23 cellular contexts compared by ENCODE assay signal in the genomic region with DNA sequence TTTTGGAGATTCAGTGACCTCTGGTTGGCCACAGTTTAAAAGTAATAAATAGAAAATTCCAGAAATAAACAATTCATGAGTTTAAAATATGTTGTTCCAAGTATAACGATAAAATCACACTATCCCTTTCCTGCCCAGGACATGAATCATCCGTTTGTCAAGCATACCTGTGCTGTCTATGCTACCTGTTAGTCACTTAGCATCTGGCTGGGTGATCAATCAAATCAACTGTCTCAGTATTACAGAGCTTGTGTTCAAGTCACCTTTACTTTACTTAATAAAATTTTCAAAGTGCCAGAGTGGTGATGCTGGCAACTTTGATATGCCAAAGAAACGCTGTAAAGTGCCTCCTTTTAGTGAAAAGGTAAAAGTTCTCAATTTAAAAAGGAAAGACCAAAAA.
"Had no signal": no experiment of that assay in that cellular context is flagged by ENCODE, and none has a peak within 500 bp of the region (broad histone marks: within the 10 kb centered on the region; RNA-seq: fewer than 3 reads in every experiment).

No MANE protein-coding gene starts in this region.

- H3K4me3 Mint-ChIP-seq: activated CD4-positive, alpha-beta memory T cell treated with anti-CD3 and anti-CD28 coated beads, Interleukin-2, amount 10 ng/mL, durations not matched to agents 7 days and 5 days; activated CD4-positive, alpha-beta T cell treated with anti-CD3 and anti-CD28 coated beads for 36 hours; activated naive CD4-positive, alpha-beta T cell treated with anti-CD3 and anti-CD28 coated beads, Interleukin-2, amount 10 ng/mL, durations not matched to agents 7 days and 5 days; activated naive CD8-positive, alpha-beta T cell treated with anti-CD3 and anti-CD28 coated beads for 36 hours; activated T-cell treated with anti-CD3 and anti-CD28 coated beads, Interleukin-2, amount 50 U/mL, for 72 hours; central memory CD8-positive, alpha-beta T cell had no signal

- H3K9me3 ChIP-seq: SJCRH30, SK-N-SH had no signal

- H3K4me3 ChIP-seq: K562, SJCRH30 had no signal

- H3K36me3 ChIP-seq: SJCRH30, WERI-Rb-1 had no signal

- H3K4me2 ChIP-seq: SK-N-SH had no signal

- H3K9me2 ChIP-seq: SK-N-SH had no signal

- H3K4me1 Mint-ChIP-seq: activated CD4-positive, alpha-beta memory T cell treated with anti-CD3 and anti-CD28 coated beads, Interleukin-2, amount 10 ng/mL, durations not matched to agents 7 days and 5 days; activated CD4-positive, alpha-beta T cell treated with anti-CD3 and anti-CD28 coated beads for 36 hours; activated naive CD4-positive, alpha-beta T cell treated with anti-CD3 and anti-CD28 coated beads, Interleukin-2, amount 10 ng/mL, durations not matched to agents 7 days and 5 days; activated naive CD8-positive, alpha-beta T cell treated with anti-CD3 and anti-CD28 coated beads for 36 hours; central memory CD8-positive, alpha-beta T cell had no signal

- H3K27ac Mint-ChIP-seq: activated CD4-positive, alpha-beta memory T cell treated with anti-CD3 and anti-CD28 coated beads, Interleukin-2, amount 10 ng/mL, durations not matched to agents 7 days and 5 days; activated CD4-positive, alpha-beta T cell treated with anti-CD3 and anti-CD28 coated beads for 36 hours; activated naive CD4-positive, alpha-beta T cell treated with anti-CD3 and anti-CD28 coated beads, Interleukin-2, amount 10 ng/mL, durations not matched to agents 7 days and 5 days; activated naive CD8-positive, alpha-beta T cell treated with anti-CD3 and anti-CD28 coated beads for 36 hours; activated T-cell treated with anti-CD3 and anti-CD28 coated beads, Interleukin-2, amount 50 U/mL, for 72 hours; activated T-helper 2 cell treated with anti-CD3 and anti-CD28 coated beads, Interferon-gamma antibody, Interleukin-2, Interleukin-4, amounts not matched to agents 10 μg/mL and 5 μg/mL and 100 μg/mL, durations not matched to agents 14 hours and 24 hours and 36 hours had no signal

- DNase-seq: activated CD4-positive, alpha-beta memory T cell treated with anti-CD3 and anti-CD28 coated beads, Interleukin-2, amount 10 ng/mL, durations not matched to agents 7 days and 5 days; activated CD4-positive, alpha-beta T cell treated with anti-CD3 and anti-CD28 coated beads for 36 hours; activated CD4-positive, alpha-beta T cell treated with anti-CD3 and anti-CD28 coated beads, Interleukin-2, amount 50 U/mL, for 1 hour; activated gamma-delta T cell treated with Interleukin-2 at 50 U/mL for 16 hours; activated naive CD4-positive, alpha-beta T cell treated with anti-CD3 and anti-CD28 coated beads, Interleukin-2, amount 10 ng/mL, durations not matched to agents 7 days and 5 days; activated naive CD8-positive, alpha-beta T cell treated with anti-CD3 and anti-CD28 coated beads for 36 hours; activated T-cell treated with anti-CD3 and anti-CD28 coated beads for 4 hours; activated T-cell treated with anti-CD3 and anti-CD28 coated beads, Interleukin-2, amount 50 U/mL, for 72 hours; Karpas-422; NCI-H1105 treated with DMSO at 0.1 percent for 48 hours; NCI-H1436 treated with DMSO at 0.1 percent for 48 hours; NCI-H187; NCI-H2081; NCI-H446; NCI-H524; Right ventricle myocardium superior; SJCRH30; SK-N-SH; T-helper 1 cell; WERI-Rb-1 had no signal

- H3K9ac ChIP-seq: SK-N-SH had no signal

- H3K27me3 Mint-ChIP-seq: activated CD4-positive, alpha-beta memory T cell treated with anti-CD3 and anti-CD28 coated beads, Interleukin-2, amount 10 ng/mL, durations not matched to agents 7 days and 5 days; activated CD4-positive, alpha-beta T cell treated with anti-CD3 and anti-CD28 coated beads for 36 hours; activated naive CD4-positive, alpha-beta T cell treated with anti-CD3 and anti-CD28 coated beads, Interleukin-2, amount 10 ng/mL, durations not matched to agents 7 days and 5 days; activated naive CD8-positive, alpha-beta T cell treated with anti-CD3 and anti-CD28 coated beads for 36 hours; central memory CD8-positive, alpha-beta T cell had no signal

- H3K36me3 Mint-ChIP-seq: activated naive CD4-positive, alpha-beta T cell treated with anti-CD3 and anti-CD28 coated beads, Interleukin-2, amount 10 ng/mL, durations not matched to agents 7 days and 5 days; activated naive CD8-positive, alpha-beta T cell treated with anti-CD3 and anti-CD28 coated beads for 36 hours had no signal

- ATAC-seq: activated CD4-positive, alpha-beta T cell treated with anti-CD3 and anti-CD28 coated beads for 36 hours; activated T-cell treated with anti-CD3 and anti-CD28 coated beads, Interleukin-2, amount 50 U/mL, for 72 hours; K562 had no signal

- H3K27me3 ChIP-seq: SJCRH30 had no signal

- H3K27ac ChIP-seq: SJCRH30, WERI-Rb-1 had no signal

- H3K4me1 ChIP-seq: SJCRH30 had no signal
